8 cellular contexts compared by ENCODE assay signal in genomic region chr3:122021811-122022401, GRCh38. TPM values are rescaled to one million over a fixed set of nuclear protein-coding genes. Genes with fewer than 3 reads are reported as not detected.
A peak's percentile ranks its signal among the peaks of the same experiment; 100 is the strongest.
DNase-seq lines count a peak whose midpoint lies in the region; ATAC-seq and TF ChIP-seq lines count a peak whose summit lies in the region.
"Had no signal": no experiment of that assay in that cellular context is flagged by ENCODE, and none has a peak within 500 bp of the region (broad histone marks: within the 10 kb centered on the region; RNA-seq: fewer than 3 reads in every experiment).

Gene ILDR1, minus strand, starts transcription at chr3:122022247. Its CDS starts 170 bp downstream, at chr3:122022077.

- no peaks in the 10 kb centered on the region for H3K36me3 ChIP-seq in Peyer's patch
- no peaks in the 10 kb centered on the region for H3K36me3 ChIP-seq in thyroid gland
- no peaks in the 10 kb centered on the region for H3K36me3 ChIP-seq in SJCRH30

- H3K9me3 ChIP-seq in Peyer's patch: no peaks in the 10 kb centered on the region
- no peaks in the 10 kb centered on the region for H3K9me3 ChIP-seq in thyroid gland
- no peaks in the 10 kb centered on the region for H3K9me3 ChIP-seq in SJCRH30 (replicated peaks)

- H3K27ac ChIP-seq in Peyer's patch (peak within 1 kb of the TSS; percentile 47 to 71 (median 62)), thyroid gland (peak within 1 kb of the TSS; percentile 34 to 43 (median 34)), SJCRH30 (no peak within 1 kb of the TSS)

- DNase-seq in Peyer's patch (peak; percentile 67 to 87 (median 83)), thyroid gland (peak; percentile 71 to 80), SJCRH30 (no peak), UCSD-AML1 (lab: John Stamatoyannopoulos, UW; ENCODE audit: unreplicated experiment) (no peak)

- H3K27me3 ChIP-seq in Peyer's patch: no peaks in the 10 kb centered on the region
- no peaks in the 10 kb centered on the region for H3K27me3 ChIP-seq in thyroid gland
- H3K27me3 ChIP-seq in SJCRH30: no peaks in the 10 kb centered on the region

- TF ChIP-seq CTCF in Peyer's patch (IDR thresholded peaks at IDR 0.05) (no peak), thyroid gland (IDR thresholded peaks at IDR 0.05) (peak in 1 of 6 experiments; percentile 10)

- TF ChIP-seq POLR2A in GM18526 (IDR thresholded peaks at IDR 0.05; ENCODE audit: extremely low read depth, insufficient read length) (peak; percentile 33), Peyer's patch (IDR thresholded peaks at IDR 0.05) (peak; percentile 45 to 52), thyroid gland (IDR thresholded peaks at IDR 0.05) (peak in 1 of 2 donors; percentile 61)

- H3K4me3 ChIP-seq in Peyer's patch: peak within 1 kb of the TSS; percentile 37 to 70 (median 54)
- peak within 1 kb of the TSS; percentile 61 for H3K4me3 ChIP-seq in iPS-11a (ENCODE audit: low read depth, low read length)
- H3K4me3 ChIP-seq in thyroid gland (replicated peaks in 1 of 3): peak within 1 kb of the TSS; percentile 22 to 56 (median 47)
- no peak within 1 kb of the TSS for H3K4me3 ChIP-seq in SJCRH30

- intact Hi-C loops in thyroid gland (cut with DNase I): no loop called here

- peak; percentile 53 for ATAC-seq in HG03045 (IDR thresholded peaks at IDR 0.05; ENCODE audit: unreplicated experiment)

- 1 to 6% methylated on average over 22 to 27 of the region's 43 CpGs for WGBS in thyroid gland, 2 donors

- H3K4me1 ChIP-seq in Peyer's patch (peaks cover 0 to 4% (median 0%) of the 10 kb centered on the region in 4 donors), thyroid gland (peaks cover 0 to 4% of the 10 kb centered on the region in 2 donors), SJCRH30 (no peaks in the 10 kb centered on the region)

RNA-seq across cellular contexts. Expression of gene ILDR1, which starts in this region (rescaled TPM):
- total RNA-seq in Peyer's patch (1 to 10 TPM; 3.7 to 5.8 (median 4.5) TPM), thyroid gland (10 to 100 TPM in 2 of 4 donors, 1 to 10 TPM in 2; 4.3 to 12.0 (median 8.7) TPM)
- total RNA-seq in SJCRH30 (2014; rRNA removed; shearing (Covaris generic)): not detected in 2 replicates
- total RNA-seq: pulmonary artery endothelial cell had no signal

Comparison
In these comparisons a context has a peak if more than half of its experiments do, and no peak if none do; other contexts are left out.
1. DNase-seq: peak in Peyer's patch (3 of 3) and thyroid gland (2 of 2); none in SJCRH30 (0 of 2) and UCSD-AML1 (single experiment).